8 cellular contexts compared by ENCODE assay signal in the genomic region with DNA sequence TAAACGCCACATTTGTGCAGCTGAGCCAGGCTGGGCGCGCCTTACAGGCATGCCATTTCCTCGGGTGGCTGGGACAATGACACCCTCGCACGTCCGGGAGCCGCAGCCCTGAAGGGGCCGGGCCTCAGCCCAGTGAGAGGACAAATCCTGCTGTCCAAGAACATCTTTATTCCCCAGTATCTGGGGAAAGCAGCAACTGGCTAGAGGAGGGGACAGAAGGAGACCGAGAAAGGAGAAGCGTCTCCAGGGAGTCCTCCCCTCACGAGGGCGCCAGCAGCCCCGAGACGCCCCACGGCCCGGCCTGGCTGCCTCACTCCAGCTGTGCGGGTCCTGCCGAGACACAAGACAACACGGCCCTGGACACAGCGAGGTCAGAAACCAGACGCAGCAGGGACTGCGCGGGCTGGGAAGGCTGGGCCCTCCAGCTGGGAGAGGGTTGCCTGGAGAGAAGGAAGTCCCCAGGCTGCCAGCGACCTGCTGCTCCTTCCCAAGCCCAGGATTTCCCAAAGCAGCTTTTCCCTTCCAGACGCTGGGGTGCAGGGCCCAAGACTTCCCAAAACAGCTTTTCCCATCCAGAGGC.
DNase-seq lines count a peak whose midpoint lies in the region; ATAC-seq lines count a peak whose summit lies in the region.

No MANE protein-coding gene starts in this region.

- in situ Hi-C loops in GM23248 (cut with MboI) = no loop called here

- H3K4me1 Mint-ChIP-seq in activated naive CD8-positive, alpha-beta T cell (ENCODE audit: low read depth) = peaks cover 35% of the 10 kb centered on the region

- peak overlapping the region; percentile 84 for H2AFZ ChIP-seq in GM23248

- H3K27ac Mint-ChIP-seq in activated naive CD8-positive, alpha-beta T cell = peak overlapping the region; percentile 59

- H3K9me3 ChIP-seq in GM23248 (ENCODE audit: low read depth) = no peaks in the 10 kb centered on the region

- no peaks in the 10 kb centered on the region for H3K36me3 ChIP-seq in GM23248 (ENCODE audit: low read depth)

- H3K27me3 ChIP-seq in GM23248 (replicated peaks; ENCODE audit: insufficient read depth) = no peaks in the 10 kb centered on the region

- no peaks in the 10 kb centered on the region for H3K9me3 Mint-ChIP-seq in activated naive CD8-positive, alpha-beta T cell (ENCODE audit: low read depth)

- peak overlapping the region; percentile 73 for H3K4me2 ChIP-seq in GM23248 (ENCODE audit: unreplicated experiment)

- peak overlapping the region; percentile 85 for H3K9ac ChIP-seq in GM23248

- H3K27ac ChIP-seq in GM23248 = peak overlapping the region; percentile 49

- 4% methylated on average over 25 to 26 of the region's 26 CpGs for WGBS in GM23248 (ENCODE audit: low coverage in 1 of 2, low lambda C conversion rate in 2 of 2, missing lambda C conversion rate in 2 of 2), 2 experiments

- no peaks in the 10 kb centered on the region for H3K9me2 ChIP-seq in GM23248 (ENCODE audit: insufficient read depth)

- peaks cover 38% of the 10 kb centered on the region for H3F3A ChIP-seq in GM23248 (ENCODE audit: insufficient read depth)

- H3K79me2 ChIP-seq in GM23248 (ENCODE audit: insufficient read depth) = no peaks in the 10 kb centered on the region

- peak; percentile 69 for DNase-seq in EL
- peak; percentile 77 for DNase-seq in GM23248
- peak; percentile 4 for DNase-seq in NCI-H524 treated with DMSO at 0.1 percent for 48 hours (lab: John Stamatoyannopoulos, UW)
- DNase-seq in left ventricle myocardium superior = peak; percentile 90
- DNase-seq in pulmonary artery endothelial cell (ENCODE audit: low read depth, low spot score) = peak; percentile 41
- no peak for DNase-seq in DMS114 treated with DMSO at 0.1 percent for 48 hours (lab: John Stamatoyannopoulos, UW; ENCODE audit: unreplicated experiment)
- no peak for DNase-seq in cerebellar nuclear complex (lab: John Stamatoyannopoulos, UW)

- peaks cover 3% of the 10 kb centered on the region for H3K36me3 Mint-ChIP-seq in activated naive CD8-positive, alpha-beta T cell

- intact Hi-C loops in left ventricle myocardium superior (cut with micrococcal nuclease) = no loop called here

- peak; percentile 94 for ATAC-seq in left ventricle myocardium superior

- H3K4me3 ChIP-seq in GM23248 = peak overlapping the region; percentile 61

- no peaks in the 10 kb centered on the region for H3K27me3 Mint-ChIP-seq in activated naive CD8-positive, alpha-beta T cell

- H4K20me1 ChIP-seq in GM23248 (ENCODE audit: insufficient read depth) = no peaks in the 10 kb centered on the region

- H3K4me1 ChIP-seq in GM23248 (ENCODE audit: insufficient read depth) = peaks cover 46% of the 10 kb centered on the region

- H3K4me3 Mint-ChIP-seq in activated naive CD8-positive, alpha-beta T cell = no peak overlapping the region

Comparison
In these comparisons a context has a peak if more than half of its experiments do, and no peak if none do; other contexts are left out.
1. DNase-seq: peak in EL (single experiment), GM23248 (single experiment), NCI-H524 treated with DMSO at 0.1 percent for 48 hours (single experiment), left ventricle myocardium superior (single experiment) and pulmonary artery endothelial cell (single experiment); none in DMS114 treated with DMSO at 0.1 percent for 48 hours (single experiment) and cerebellar nuclear complex (0 of 2).